ENCODE assay signal across 10 cellular contexts in the genomic region with DNA sequence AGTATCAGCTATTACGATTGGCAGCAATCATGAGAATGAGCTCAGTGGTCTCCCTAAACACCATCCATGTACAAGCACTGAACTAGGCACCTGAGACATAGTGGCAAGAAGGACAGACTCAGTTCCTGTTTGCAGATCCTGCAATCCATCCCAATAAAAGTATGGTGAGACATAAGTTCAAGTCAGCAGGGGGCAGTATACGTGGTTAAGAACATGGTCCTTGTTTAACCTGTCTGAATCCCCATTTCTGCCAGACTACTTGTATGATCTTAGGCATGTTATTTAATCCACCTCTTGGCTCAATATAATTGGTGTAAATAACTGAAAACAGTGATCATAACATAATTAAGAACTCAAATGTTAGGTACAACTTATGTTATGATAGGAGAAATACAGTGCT. TPM values are rescaled to one million over a fixed set of nuclear protein-coding genes. Genes with fewer than 3 reads are reported as not detected.
DNase-seq lines count a peak whose midpoint lies in the region; ATAC-seq, FAIRE-seq and TF ChIP-seq lines count a peak whose summit lies in the region.
"Had no signal": no experiment of that assay in that cellular context is flagged by ENCODE, and none has a peak within 500 bp of the region (broad histone marks: within the 10 kb centered on the region; RNA-seq: fewer than 3 reads in every experiment).

No MANE protein-coding gene starts in this region.

- no peak overlapping the region for H3K4me3 Mint-ChIP-seq in mesothelial cell of epicardium

- TF ChIP-seq CTCF in K562 (IDR thresholded peaks at IDR 0.05 in 2 of 3, conservative IDR thresholded peaks at IDR 0.05 in 1 of 3; ENCODE audit: insufficient read depth in 2 of 3, low read depth in 1 of 3, low read length in 3 of 3): peak in 2 of 3 experiments; percentile 29 to 55; a peak in 4 of 6 replicates
- TF ChIP-seq CTCF in mesothelial cell of epicardium (IDR thresholded peaks at IDR 0.05; ENCODE audit: unreplicated experiment): peak; percentile 10

- CTCF ChIA-PET in K562 (lab: Yijun Ruan, JAX; ENCODE audit: low intra/inter-chr PET ratio): no interaction called here

- H3K4me3 ChIP-seq in K562: no peak overlapping the region
- H3K4me3 ChIP-seq: BLaER1 had no signal

- ATAC-seq in K562: peak; percentile 84
- ATAC-seq: activated CD4-positive, CD25-positive, alpha-beta regulatory T cell treated with anti-CD3 and anti-CD28 coated beads, Interleukin-2, amount 50 U/mL, for 24 hours had no signal

- TF ChIP-seq RAD21 in K562 (CRISPR knock-in tag; conservative IDR thresholded peaks at IDR 0.05 in 1 of 2, IDR thresholded peaks at IDR 0.05 in 1 of 2): peak in 1 of 2 experiments; percentile 26; a peak in 2 of 4 replicates

- no peaks in the 10 kb centered on the region for H3K27me3 ChIP-seq in K562 (ENCODE audit: control insufficient read depth in 2 of 2, insufficient read depth in 2 of 2, low read length in 2 of 2)
- H3K27me3 ChIP-seq: BLaER1 had no signal

- no peak for TF ChIP-seq POLR2A in K562 (conservative IDR thresholded peaks at IDR 0.05)

- peaks cover 39% of the 10 kb centered on the region for H3K9me3 Mint-ChIP-seq in mesothelial cell of epicardium

- H3K9me3 ChIP-seq in K562 (replicated peaks; ENCODE audit: control insufficient read depth, insufficient read depth, low read depth, low read length): no peaks in the 10 kb centered on the region

- H2AFZ ChIP-seq in K562 (ENCODE audit: low read depth, low read length): no peak overlapping the region

- POLR2A ChIA-PET in K562 (lab: Yijun Ruan, JAX): no interaction called here

- intact Hi-C loops in K562 (cut with micrococcal nuclease): no loop called here

- 62% methylated on average over 2 of the region's 2 CpGs for WGBS in K562 (ENCODE audit: insufficient coverage, low coverage, missing lambda C conversion rate)

- peak; percentile 4 for DNase-seq in NCI-H2171 treated with DMSO at 0.1 percent for 48 hours (lab: John Stamatoyannopoulos, UW)
- no peak for DNase-seq in NCI-H2171 (lab: John Stamatoyannopoulos, UW)
- peak; percentile 26 for DNase-seq in LHCN-M2 (ENCODE audit: low read depth)
- peak; percentile 11 to 57 (median 15) for DNase-seq in K562 (ENCODE audit: extremely low read depth in 1 of 4, low spot score in 3 of 4)
- no peak for DNase-seq in mesothelial cell of epicardium (ENCODE audit: low spot score in 2 of 2, unreplicated experiment in 2 of 2)
- no peak for DNase-seq in occipital lobe (lab: John Stamatoyannopoulos, UW)
- no peak for DNase-seq in NOMO-1 treated with DMSO at 0.1 percent for 48 hours (lab: John Stamatoyannopoulos, UW; ENCODE audit: unreplicated experiment)
- DNase-seq in activated T-cell treated with anti-CD3 and anti-CD28 coated beads for 4 hours: no peak

- in situ Hi-C loops in K562 (cut with MboI): no loop called here

- no peak overlapping the region for H3K27ac Mint-ChIP-seq in mesothelial cell of epicardium

- H3K27me3 Mint-ChIP-seq in mesothelial cell of epicardium (ENCODE audit: low read depth): no peaks in the 10 kb centered on the region

- BruUV-seq in K562 (replicated peaks; lab: Mats Ljungman, UMichigan): no TSS peak

- H3K9me1 ChIP-seq in K562 (ENCODE audit: control insufficient read depth, insufficient read depth, low read length): no peaks in the 10 kb centered on the region

- no peak overlapping the region for H3K27ac ChIP-seq in K562 (ENCODE audit: extremely low read depth, low read depth, low read length)
- H3K27ac ChIP-seq: BLaER1 had no signal

- no peak overlapping the region for H3K4me2 ChIP-seq in K562 (ENCODE audit: insufficient read depth, low read length)
- H3K4me2 ChIP-seq: BLaER1 had no signal

- no peaks in the 10 kb centered on the region for H3K79me2 ChIP-seq in K562 (ENCODE audit: control insufficient read depth, insufficient read depth, low read length)

- no peak for TF ChIP-seq EP300 in K562 (IDR thresholded peaks at IDR 0.05; ENCODE audit: low read length)

- H3K9ac ChIP-seq in K562 (ENCODE audit: insufficient read depth in 1 of 2, low read depth in 2 of 2, low read length in 2 of 2): no peak overlapping the region
- H3K9ac ChIP-seq: BLaER1 had no signal

- FAIRE-seq in K562 (lab: Jason Lieb, UNC): peak; percentile 6

- H3K4me1 Mint-ChIP-seq in mesothelial cell of epicardium: no peaks in the 10 kb centered on the region

- peaks cover 36% of the 10 kb centered on the region for H3K36me3 Mint-ChIP-seq in mesothelial cell of epicardium

- H4K20me1 ChIP-seq in K562 (replicated peaks; ENCODE audit: control insufficient read depth, insufficient read depth, low read length): no peaks in the 10 kb centered on the region
- H4K20me1 ChIP-seq: BLaER1 had no signal

- no peaks in the 10 kb centered on the region for H3K4me1 ChIP-seq in K562 (replicated peaks in 1 of 2; ENCODE audit: control insufficient read depth in 2 of 2, insufficient read depth in 2 of 2, low read length in 2 of 2)
- H3K4me1 ChIP-seq: BLaER1 had no signal

- H3K36me3 ChIP-seq in K562 (ENCODE audit: control insufficient read depth, insufficient read depth, low read length): peaks cover 25% of the 10 kb centered on the region; the same call in 1 of the 3 replicates

TF ChIP-seq in K562, 482 proteins besides CTCF, POLR2A, EP300 and RAD21 (continues in another document):
- TF ChIP-seq STAG1 (CRISPR knock-in tag; IDR thresholded peaks at IDR 0.05; ENCODE audit: borderline replicate concordance) (no peak), NCOA2 (IDR thresholded peaks at IDR 0.05; ENCODE audit: partially characterized antibody in 2 of 2) (no peak), PHTF2 (CRISPR knock-in tag; IDR thresholded peaks at IDR 0.05) (no peak), ZNF584 (CRISPR knock-in tag; IDR thresholded peaks at IDR 0.05; ENCODE audit: low read depth) (no peak), ZNF316 (IDR thresholded peaks at IDR 0.05) (no peak)

RNA-seq across cellular contexts. Expression of gene PNISR, which starts 33.2 kb away (rescaled TPM):
- 42.5 and 55.9 TPM in 2 replicates for total RNA-seq in LHCN-M2 (2014; rRNA removed)
- polyA plus RNA-seq in LHCN-M2 (2012): 15.0 TPM
- 132 and 537 TPM in 2 replicates for total RNA-seq in K562 (2011; cell fraction: chromatin; rRNA removed; ENCODE audit: low replicate concordance)
- total RNA-seq in K562 (2011; cell fraction: nucleolus; rRNA removed): 52.2 and 76.1 TPM in 2 replicates
- total RNA-seq in K562 (2011; cell fraction: nucleoplasm; rRNA removed): 205 and 438 TPM in 2 replicates
- 97.4 and 104 TPM in 2 replicates for total RNA-seq in K562 (2014; rRNA removed)
- 147 and 163 TPM in 2 replicates for total RNA-seq in K562 (2014; rRNA removed; fragmentation: Illumina TruSeq; extraction: Trizol)
- 135 and 150 TPM in 2 replicates for total RNA-seq in K562 (2015; rRNA removed; fragmentation: Illumina TruSeq; extraction: Trizol)
- total RNA-seq in K562 (2021): 105 and 107 TPM in 2 replicates
- polyA plus RNA-seq in K562 (2011; rRNA removed): 122 and 131 TPM in 2 replicates
- 19.6 and 43.7 TPM in 2 replicates for polyA plus RNA-seq in K562 (2011; cell fraction: cytosol; rRNA removed)
- 345 and 382 TPM in 2 replicates for polyA plus RNA-seq in K562 (2011; cell fraction: nucleus; rRNA removed)
- polyA plus RNA-seq in K562 (2012): 113 and 132 TPM in 2 replicates
- polyA plus RNA-seq in K562 (2014; fragmentation: Illumina TruSeq; extraction: Trizol): 152 and 205 TPM in 2 replicates
- 100 to 1,000 TPM; 108 to 112 TPM for polyA plus RNA-seq in K562 (2014; fragmentation: Nextera tagmentation; extraction: Ambion mirVana)
- 188 and 206 TPM in 2 replicates for polyA plus RNA-seq in K562 (2014; rRNA removed)
- polyA minus RNA-seq in K562 (2011; rRNA and poly(A)+ RNA removed): 87.7 and 99.4 TPM in 2 replicates
- polyA minus RNA-seq in K562 (2011; cell fraction: cytosol; rRNA and poly(A)+ RNA removed): 18.7 and 23.8 TPM in 2 replicates
- polyA minus RNA-seq in K562 (2011; cell fraction: nucleus; rRNA and poly(A)+ RNA removed): 115 and 210 TPM in 2 replicates
- total RNA-seq in mesothelial cell of epicardium: 194 to 206 TPM (median 203 TPM) in 3 replicates
- total RNA-seq in occipital lobe: 158 TPM

RNA-seq across cellular contexts. Expression of gene USP45, which starts 56.9 kb away (rescaled TPM):
- total RNA-seq in LHCN-M2 (2014; rRNA removed) (11.1 and 11.4 TPM in 2 replicates), K562 (2014; rRNA removed) (11.6 and 15.3 TPM in 2 replicates), K562 (2014; rRNA removed; fragmentation: Illumina TruSeq; extraction: Trizol) (34.7 and 42.0 TPM in 2 replicates), K562 (2015; rRNA removed; fragmentation: Illumina TruSeq; extraction: Trizol) (25.7 and 29.8 TPM in 2 replicates), K562 (2021) (22.3 and 22.6 TPM in 2 replicates), mesothelial cell of epicardium (14.0 to 17.1 TPM (median 17.0 TPM) in 3 replicates), occipital lobe (10.8 TPM)
- polyA plus RNA-seq in LHCN-M2 (2012): 1.9 TPM
- 22.4 and 79.4 TPM in 2 replicates for total RNA-seq in K562 (2011; cell fraction: chromatin; rRNA removed; ENCODE audit: low replicate concordance)
- total RNA-seq in K562 (2011; cell fraction: nucleolus; rRNA removed): 8.0 and 12.8 TPM in 2 replicates
- total RNA-seq in K562 (2011; cell fraction: nucleoplasm; rRNA removed): 19.3 and 32.3 TPM in 2 replicates
- polyA plus RNA-seq in K562 (2011; rRNA removed) (23.7 and 24.5 TPM in 2 replicates), K562 (2014; fragmentation: Illumina TruSeq; extraction: Trizol) (25.1 and 31.9 TPM in 2 replicates), K562 (2014; fragmentation: Nextera tagmentation; extraction: Ambion mirVana) (10 to 100 TPM; 60.7 TPM), K562 (2014; rRNA removed) (22.0 and 25.9 TPM in 2 replicates)
- polyA plus RNA-seq in K562 (2011; cell fraction: cytosol; rRNA removed): 3.3 and 6.6 TPM in 2 replicates
- polyA plus RNA-seq in K562 (2011; cell fraction: nucleus; rRNA removed): 17.4 and 20.0 TPM in 2 replicates
- polyA plus RNA-seq in K562 (2012): 16.4 and 19.6 TPM in 2 replicates
- polyA minus RNA-seq in K562 (2011; rRNA and poly(A)+ RNA removed): 29.4 and 30.5 TPM in 2 replicates
- 8.0 and 9.7 TPM in 2 replicates for polyA minus RNA-seq in K562 (2011; cell fraction: cytosol; rRNA and poly(A)+ RNA removed)
- 12.1 and 22.5 TPM in 2 replicates for polyA minus RNA-seq in K562 (2011; cell fraction: nucleus; rRNA and poly(A)+ RNA removed)

Comparison
In these comparisons a context has a peak if more than half of its experiments do, and no peak if none do; other contexts are left out.
1. DNase-seq: peak in NCI-H2171 treated with DMSO at 0.1 percent for 48 hours (single experiment), LHCN-M2 (single experiment) and K562 (4 of 4); none in NCI-H2171 (single experiment), mesothelial cell of epicardium (0 of 2), occipital lobe (single experiment), NOMO-1 treated with DMSO at 0.1 percent for 48 hours (single experiment) and activated T-cell treated with anti-CD3 and anti-CD28 coated beads for 4 hours (single experiment).